6 cellular contexts compared by ENCODE assay signal in the genomic region with DNA sequence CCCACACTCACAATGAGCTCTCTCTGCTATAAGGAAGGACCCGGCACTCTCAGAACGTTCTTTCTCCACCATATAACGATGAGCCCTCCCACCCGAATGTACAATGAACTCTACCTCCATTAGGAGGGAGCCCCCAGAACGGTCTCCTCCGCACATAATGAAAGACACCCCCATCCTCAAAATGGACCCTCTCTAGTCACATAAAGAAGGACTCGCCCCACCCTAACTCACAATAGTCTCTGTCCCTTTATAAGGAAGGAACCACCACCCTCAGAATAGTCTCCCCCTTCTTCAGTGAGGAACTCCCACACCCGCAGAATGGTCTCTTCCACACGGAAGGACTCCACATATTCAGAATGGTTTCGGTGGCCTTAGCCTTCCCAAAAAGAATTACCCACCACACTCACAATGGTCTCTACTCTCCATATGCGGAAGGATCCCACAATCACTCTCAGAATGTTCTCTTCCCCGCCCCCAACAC. TPM values are rescaled to one million over a fixed set of nuclear protein-coding genes. Genes with fewer than 3 reads are reported as not detected.
DNase-seq lines count a peak whose midpoint lies in the region; ATAC-seq and TF ChIP-seq lines count a peak whose summit lies in the region.

No MANE protein-coding gene starts in this region.

- POLR2A ChIA-PET in GM10248 (lab: Yijun Ruan, JAX): interaction anchor here (1.0 to 4.8 kb wide), 3 partner anchors 13 to 28 kb away, joined by 4 to 33 read pairs (median 5); a partner anchor contains a TSS

- peak overlapping the region; percentile 95 for H3K27ac Mint-ChIP-seq in endodermal cell

- peaks cover 59% of the 10 kb centered on the region for H3K9me3 Mint-ChIP-seq in endodermal cell

- intact Hi-C loops in Right ventricle myocardium inferior (cut with DNase I): loop anchor here (10.0 kb wide), 1 partner anchor 266 kb away; no protein-coding TSS in a partner anchor
- intact Hi-C loops in left ventricle myocardium superior (cut with micrococcal nuclease): no loop called here

- ATAC-seq in Right ventricle myocardium inferior: peak; percentile 35
- no peak for ATAC-seq in left ventricle myocardium superior

- H3K9ac ChIP-seq in endodermal cell (ENCODE audit: extremely low read depth, low read length, poor library complexity, severe bottlenecking) (peak overlapping the region; percentile 91), skeletal muscle tissue (ENCODE audit: low read depth in 1 of 3, low read length in 3 of 3) (peak overlapping the region; percentile 69 to 82 (median 78))

- TF ChIP-seq CTCF in endodermal cell (conservative IDR thresholded peaks at IDR 0.05) (no peak), GM10248 (IDR thresholded peaks at IDR 0.05; ENCODE audit: control extremely low read depth, extremely low read depth, low read depth, missing control alignments) (no peak)

- CTCF ChIA-PET in GM10248 (lab: Yijun Ruan, JAX): interaction anchor here (1.1 to 2.3 kb wide), 2 partner anchors 35 to 37 kb away, joined by 4 to 13 read pairs; no protein-coding TSS in a partner anchor

- H3K36me3 Mint-ChIP-seq in endodermal cell (ENCODE audit: low read depth): peaks cover 42% of the 10 kb centered on the region

- H3K4me3 Mint-ChIP-seq in endodermal cell: peak overlapping the region; percentile 87

- H3K4me1 Mint-ChIP-seq in endodermal cell: peaks cover 16% of the 10 kb centered on the region

- H3K4me3 ChIP-seq in endodermal cell (ENCODE audit: low read length): peak overlapping the region; percentile 85
- H3K4me3 ChIP-seq in skeletal muscle tissue (ENCODE audit: low read length in 3 of 3): peak overlapping the region; percentile 85 to 89 (median 89)

- H3K27ac ChIP-seq in endodermal cell (ENCODE audit: low read depth, low read length) (no peak overlapping the region), skeletal muscle tissue (ENCODE audit: low read depth, low read length) (peak overlapping the region; percentile 66)

- H3K4me1 ChIP-seq in endodermal cell (ENCODE audit: control insufficient read depth, insufficient read depth, low read length) (no peaks in the 10 kb centered on the region), skeletal muscle tissue (ENCODE audit: control insufficient read depth in 3 of 3, insufficient read depth in 3 of 3, low read length in 3 of 3) (peaks cover 11 to 16% (median 14%) of the 10 kb centered on the region in 3 donors)

- WGBS in endodermal cell (ENCODE audit: insufficient coverage in 1 of 2, insufficient read length in 1 of 2), 2 experiments: 7 to 8% methylated on average over 5 to 12 of the region's 12 CpGs

- H3K27me3 Mint-ChIP-seq in endodermal cell (ENCODE audit: insufficient read depth): no peaks in the 10 kb centered on the region

- peaks cover 38% of the 10 kb centered on the region for H3K36me3 ChIP-seq in endodermal cell (ENCODE audit: control insufficient read depth, insufficient read depth, low read length)
- H3K36me3 ChIP-seq in skeletal muscle tissue (ENCODE audit: control insufficient read depth in 3 of 3, insufficient read depth in 3 of 3, low read length in 3 of 3): peaks cover 0 to 8% (median 4%) of the 10 kb centered on the region in 3 donors

- DNase-seq in Right ventricle myocardium inferior (ENCODE audit: missing footprints) (no peak), left ventricle myocardium superior (no peak), endodermal cell (no peak), anterior cingulate cortex (lab: John Stamatoyannopoulos, UW) (no peak), GM10248 (ENCODE audit: extremely low spot score) (no peak)

- no peaks in the 10 kb centered on the region for H3K9me3 ChIP-seq in endodermal cell (ENCODE audit: control insufficient read depth, low read length)
- no peaks in the 10 kb centered on the region for H3K9me3 ChIP-seq in skeletal muscle tissue (ENCODE audit: control insufficient read depth in 3 of 3, low read length in 3 of 3)

- no peaks in the 10 kb centered on the region for H3K27me3 ChIP-seq in endodermal cell (ENCODE audit: control insufficient read depth, insufficient read depth, low read length, poor library complexity, severe bottlenecking)
- H3K27me3 ChIP-seq in skeletal muscle tissue (ENCODE audit: control insufficient read depth in 3 of 3, insufficient read depth in 3 of 3, low read length in 3 of 3): no peaks in the 10 kb centered on the region

RNA-seq across cellular contexts. Expression of a gene that starts 0.5 kb away (rescaled TPM):
- total RNA-seq in Right ventricle myocardium inferior (11.6 TPM), left ventricle myocardium superior (15.7 TPM), endodermal cell (10 to 100 TPM; 22.8 to 24.7 TPM), skeletal muscle tissue (6.3 TPM)
- 14.2 TPM for polyA plus RNA-seq in endodermal cell (2013, experiment 1 of 2)
- 17.5 TPM for polyA plus RNA-seq in endodermal cell (2013, experiment 2 of 2)

RNA-seq across cellular contexts. Expression of a gene that starts 7.9 kb away (rescaled TPM):
- 3.2 TPM for total RNA-seq in Right ventricle myocardium inferior
- 3.9 TPM for total RNA-seq in left ventricle myocardium superior
- 10 to 100 TPM; 26.2 to 94.0 TPM for total RNA-seq in endodermal cell
- polyA plus RNA-seq in endodermal cell (2013, experiment 1 of 2): 17.8 TPM
- polyA plus RNA-seq in endodermal cell (2013, experiment 2 of 2): 16.2 TPM
- total RNA-seq in skeletal muscle tissue: 3.1 TPM

RNA-seq across cellular contexts. Expression of a gene that starts 13.2 kb away (rescaled TPM):
- total RNA-seq in Right ventricle myocardium inferior: 58.6 TPM
- total RNA-seq in left ventricle myocardium superior: 64.5 TPM
- total RNA-seq in endodermal cell: 10 to 100 TPM; 46.6 to 69.0 TPM
- polyA plus RNA-seq in endodermal cell (2013, experiment 1 of 2): 57.8 TPM
- polyA plus RNA-seq in endodermal cell (2013, experiment 2 of 2): 51.3 TPM
- total RNA-seq in skeletal muscle tissue: 45.4 TPM

RNA-seq across cellular contexts. Expression of a gene that starts 13.4 kb away (rescaled TPM):
- total RNA-seq in Right ventricle myocardium inferior: 80.5 TPM
- total RNA-seq in left ventricle myocardium superior: 77.9 TPM
- total RNA-seq in endodermal cell: 10 to 100 TPM; 78.6 to 83.3 TPM
- 76.0 TPM for polyA plus RNA-seq in endodermal cell (2013, experiment 1 of 2)
- 62.0 TPM for polyA plus RNA-seq in endodermal cell (2013, experiment 2 of 2)
- total RNA-seq in skeletal muscle tissue: 25.1 TPM

RNA-seq across cellular contexts. Expression of a gene that starts 46.4 kb away (rescaled TPM):
- total RNA-seq in Right ventricle myocardium inferior: 19.8 TPM
- 18.9 TPM for total RNA-seq in left ventricle myocardium superior
- total RNA-seq in endodermal cell: 10 to 100 TPM; 50.3 to 56.5 TPM
- polyA plus RNA-seq in endodermal cell (2013, experiment 1 of 2): 41.2 TPM
- 40.7 TPM for polyA plus RNA-seq in endodermal cell (2013, experiment 2 of 2)
- 16.2 TPM for total RNA-seq in skeletal muscle tissue
